10 cellular contexts compared by ENCODE assay signal in the genomic region with DNA sequence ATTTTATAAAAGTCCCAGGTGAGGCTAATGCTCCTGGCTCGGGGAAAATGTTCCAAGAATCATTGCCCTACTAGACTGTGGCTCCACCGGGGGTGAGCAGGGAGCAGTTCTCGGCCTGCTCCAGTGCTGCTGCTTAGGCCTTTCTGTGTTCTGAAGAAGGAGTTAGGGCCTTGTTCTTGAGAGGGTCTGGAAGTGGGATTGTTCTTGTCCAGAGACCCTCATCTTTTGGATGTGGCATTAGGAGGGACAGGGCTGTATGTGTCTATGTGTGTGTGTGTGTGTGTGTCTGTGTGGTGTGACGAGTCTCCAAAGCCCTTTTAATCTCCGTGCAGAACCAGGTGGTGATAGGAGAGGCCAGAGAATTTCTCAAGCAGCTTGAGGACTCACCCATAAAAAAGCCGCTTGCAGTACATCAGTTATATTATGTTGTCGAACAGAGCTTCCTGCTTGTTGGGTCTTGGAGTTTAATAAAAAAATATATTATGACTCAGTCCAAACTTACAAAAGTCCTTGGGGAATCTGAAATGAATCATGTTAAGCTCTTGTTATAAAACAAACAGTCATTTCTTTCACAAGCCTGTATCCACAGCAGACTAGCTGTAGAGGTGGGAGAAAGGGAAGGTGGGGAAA.
DNase-seq lines count a peak whose midpoint lies in the region; ATAC-seq, FAIRE-seq and TF ChIP-seq lines count a peak whose summit lies in the region.
"Had no signal": no experiment of that assay in that cellular context is flagged by ENCODE, and none has a peak within 500 bp of the region (broad histone marks: within the 10 kb centered on the region; RNA-seq: fewer than 3 reads in every experiment).

No MANE protein-coding gene starts in this region.

- no peaks in the 10 kb centered on the region for H3K36me3 ChIP-seq in MG63
- H3K36me3 ChIP-seq in kidney epithelial cell (ENCODE audit: control insufficient read depth, insufficient read depth, low read length): no peaks in the 10 kb centered on the region
- no peaks in the 10 kb centered on the region for H3K36me3 ChIP-seq in small intestine (ENCODE audit: control insufficient read depth in 2 of 2, insufficient read depth in 2 of 2, low read length in 2 of 2)

- peak overlapping the region; percentile 93 for H3K27ac Mint-ChIP-seq in chondrocyte (ENCODE audit: unreplicated experiment)

- 59 to 64% (median 61%) methylated on average over 7 of the region's 7 CpGs for WGBS in small intestine, 3 donors

- no peaks in the 10 kb centered on the region for H3K4me1 ChIP-seq in small intestine (ENCODE audit: control insufficient read depth in 2 of 2, insufficient read depth in 1 of 2, low read depth in 1 of 2, low read length in 1 of 2)

- no peak for ATAC-seq in HG02588 (IDR thresholded peaks at IDR 0.05; ENCODE audit: unreplicated experiment)

- FAIRE-seq in urothelium cell line (lab: Jason Lieb, UNC) (peak; percentile 5), small intestine (lab: Jason Lieb, UNC) (no peak)

- H3K9me3 ChIP-seq in MG63 (no peaks in the 10 kb centered on the region), small intestine (ENCODE audit: control insufficient read depth, low read depth) (no peaks in the 10 kb centered on the region)

- peak; percentile 22 for DNase-seq in MG63
- no peak for DNase-seq in chondrocyte (ENCODE audit: low spot score)
- DNase-seq in kidney epithelial cell (ENCODE audit: low read depth): peak; percentile 71
- peak; percentile 70 for DNase-seq in urothelium cell line (ENCODE audit: low spot score)
- DNase-seq in mesenteric fat pad (ENCODE audit: low spot score): no peak
- DNase-seq in small intestine: no peak
- DNase-seq: NCI-H510A; stimulated activated naive CD4-positive, alpha-beta T cell had no signal

- no peak overlapping the region for H3K4me3 ChIP-seq in MG63
- H3K4me3 ChIP-seq in kidney epithelial cell (ENCODE audit: low read depth, low read length): no peak overlapping the region
- no peak overlapping the region for H3K4me3 ChIP-seq in small intestine (ENCODE audit: low read depth in 1 of 2, low read length in 2 of 2)

- peaks cover 4% of the 10 kb centered on the region for H3K9me3 Mint-ChIP-seq in chondrocyte (ENCODE audit: low read depth)

- no peak overlapping the region for H3K27ac ChIP-seq in small intestine (ENCODE audit: low read depth in 1 of 2, low read length in 1 of 2)
- H3K27ac ChIP-seq: HL-60 had no signal

- H3K4me3 Mint-ChIP-seq in chondrocyte (ENCODE audit: unreplicated experiment): no peak overlapping the region

- TF ChIP-seq CTCF in chondrocyte (IDR thresholded peaks at IDR 0.05) (no peak), kidney epithelial cell (IDR thresholded peaks at IDR 0.05; ENCODE audit: insufficient read depth, low read length, poor library complexity, severe bottlenecking) (no peak)

- no peaks in the 10 kb centered on the region for H3K27me3 Mint-ChIP-seq in chondrocyte (ENCODE audit: low read depth)

- H3K36me3 Mint-ChIP-seq in chondrocyte (ENCODE audit: low read depth): peaks cover 2% of the 10 kb centered on the region

- H3K27me3 ChIP-seq in MG63 (no peaks in the 10 kb centered on the region), kidney epithelial cell (ENCODE audit: control insufficient read depth, insufficient read depth, low read length) (no peaks in the 10 kb centered on the region), small intestine (ENCODE audit: control insufficient read depth in 2 of 2, insufficient read depth in 2 of 2, low read length in 2 of 2) (no peaks in the 10 kb centered on the region)

- peaks cover 41% of the 10 kb centered on the region for H3K4me1 Mint-ChIP-seq in chondrocyte (ENCODE audit: low read depth)

Comparison
In these comparisons a context has a peak if more than half of its experiments do, and no peak if none do; other contexts are left out.
1. DNase-seq: peak in MG63 (single experiment), kidney epithelial cell (single experiment) and urothelium cell line (single experiment); none in chondrocyte (single experiment), mesenteric fat pad (single experiment) and small intestine (single experiment).